ENCODE assay signal across 8 cellular contexts in the genomic region with DNA sequence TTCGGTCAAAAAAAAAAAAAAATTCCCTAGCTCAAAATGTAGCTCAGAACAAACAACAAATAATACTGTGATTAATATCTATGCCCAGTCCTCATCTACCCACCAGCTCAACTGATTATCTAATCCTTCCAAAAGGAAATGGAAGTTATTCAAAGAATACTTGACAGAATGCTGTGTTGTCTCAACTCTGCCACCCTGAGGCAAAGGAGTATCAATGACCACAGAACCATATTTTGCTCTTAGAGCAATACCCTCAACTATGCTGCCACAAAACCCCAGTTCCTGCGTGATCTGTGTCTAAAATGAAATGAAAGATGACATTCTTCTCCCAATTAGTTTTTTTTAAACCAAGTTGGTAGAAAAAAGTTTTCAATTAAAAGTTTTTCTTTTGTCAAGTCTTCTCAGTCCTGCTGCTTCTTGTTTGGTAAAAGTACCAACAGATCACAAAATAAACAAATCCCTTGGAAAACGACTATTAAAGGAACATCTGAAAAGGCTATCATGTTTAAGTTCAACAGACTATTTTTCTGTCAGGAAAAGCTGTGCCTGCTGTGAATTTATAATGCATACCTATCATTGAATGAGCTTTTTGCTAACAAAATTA. TPM values are rescaled to one million over a fixed set of nuclear protein-coding genes. Genes with fewer than 3 reads are reported as not detected.
DNase-seq lines count a peak whose midpoint lies in the region; ATAC-seq and TF ChIP-seq lines count a peak whose summit lies in the region.

No MANE protein-coding gene starts in this region.

- ATAC-seq in left cardiac atrium (peak; percentile 49 to 56), GM19397 (IDR thresholded peaks at IDR 0.05; ENCODE audit: unreplicated experiment) (no peak)

- H3K4me3 ChIP-seq in WI38 (ENCODE audit: low read depth, low read length): no peak overlapping the region

- no peaks in the 10 kb centered on the region for H3K27me3 Mint-ChIP-seq in stimulated activated naive CD8-positive, alpha-beta T cell treated with anti-CD3 and anti-CD28 coated beads, Interleukin-15, Interleukin-2, amounts not matched to agents 100 ng/mL and 50 ng/mL, for 24 hours

- H3K9me3 Mint-ChIP-seq in stimulated activated naive CD8-positive, alpha-beta T cell treated with anti-CD3 and anti-CD28 coated beads, Interleukin-15, Interleukin-2, amounts not matched to agents 100 ng/mL and 50 ng/mL, for 24 hours: no peaks in the 10 kb centered on the region

- peak overlapping the region; percentile 0 for H3K27ac Mint-ChIP-seq in stimulated activated naive CD8-positive, alpha-beta T cell treated with anti-CD3 and anti-CD28 coated beads, Interleukin-15, Interleukin-2, amounts not matched to agents 100 ng/mL and 50 ng/mL, for 24 hours

- H3K4me3 Mint-ChIP-seq in stimulated activated naive CD8-positive, alpha-beta T cell treated with anti-CD3 and anti-CD28 coated beads, Interleukin-15, Interleukin-2, amounts not matched to agents 100 ng/mL and 50 ng/mL, for 24 hours: no peak overlapping the region

- intact Hi-C loops in left cardiac atrium (cut with DNase I): no loop called here

- TF ChIP-seq CTCF in LNCAP (IDR thresholded peaks at IDR 0.05) (peak; percentile 72), WI38 (IDR thresholded peaks at IDR 0.05; ENCODE audit: low read depth, low read length) (peak; percentile 31; the same call in 1 of the 2 replicates)

- DNase-seq in NCI-H748 (lab: John Stamatoyannopoulos, UW; ENCODE audit: unreplicated experiment) (peak; percentile 12), NCI-H748 treated with DMSO at 0.1 percent for 48 hours (lab: John Stamatoyannopoulos, UW) (no peak), left cardiac atrium (no peak), 8988T (no peak)

- peaks cover 32% of the 10 kb centered on the region for H3K4me1 Mint-ChIP-seq in stimulated activated naive CD8-positive, alpha-beta T cell treated with anti-CD3 and anti-CD28 coated beads, Interleukin-15, Interleukin-2, amounts not matched to agents 100 ng/mL and 50 ng/mL, for 24 hours (ENCODE audit: low read depth)

- peaks cover 87% of the 10 kb centered on the region for H3K36me3 Mint-ChIP-seq in stimulated activated naive CD8-positive, alpha-beta T cell treated with anti-CD3 and anti-CD28 coated beads, Interleukin-15, Interleukin-2, amounts not matched to agents 100 ng/mL and 50 ng/mL, for 24 hours (ENCODE audit: low read depth)

RNA-seq across cellular contexts. Expression of a gene that starts 21.6 kb away (rescaled TPM):
- 10 to 100 TPM; 25.4 to 33.9 TPM for total RNA-seq in left cardiac atrium

RNA-seq across cellular contexts. Expression of a gene that starts 39.3 kb away (rescaled TPM):
- total RNA-seq in left cardiac atrium: 1 to 10 TPM; 1.8 to 7.1 TPM
